8 cellular contexts compared by ENCODE assay signal in genomic region chr3:142447852-142448315, GRCh38. TPM values are rescaled to one million over a fixed set of nuclear protein-coding genes. Genes with fewer than 3 reads are reported as not detected.
DNase-seq lines count a peak whose midpoint lies in the region; ATAC-seq lines count a peak whose summit lies in the region.

TSS of gene XRN1 (minus strand) at chr3:142448037. CDS start at chr3:142447944, 93 bp downstream.

- H3K4me3 Mint-ChIP-seq in IgD-negative memory B cell = peak within 1 kb of the TSS; percentile 98 to 99 (median 99)

- DNase-seq in DMS 273 treated with DMSO at 0.1 percent for 48 hours (lab: John Stamatoyannopoulos, UW) (peak; percentile 87), OCI-M1 (lab: John Stamatoyannopoulos, UW) (peak; percentile 97), activated T-cell treated with anti-CD3 and anti-CD28 coated beads for 24 hours (ENCODE audit: low read depth) (peak; percentile 90), epidermal melanocyte (ENCODE audit: insufficient read length, low spot score) (peak; percentile 95), middle frontal gyrus (ENCODE audit: extremely low spot score, low spot score) (peak; percentile 89)
- peak; percentile 84 to 90 for DNase-seq in stimulated activated CD8-positive, alpha-beta memory T cell treated with anti-CD3 and anti-CD28 coated beads, Interleukin-2, amount 100 ng/mL, for 1 hour (ENCODE audit: low read depth in 2 of 2)

- peak within 1 kb of the TSS; percentile 97 to 100 (median 99) for H3K27ac Mint-ChIP-seq in IgD-negative memory B cell

- ATAC-seq in GM21528 (IDR thresholded peaks at IDR 0.05; ENCODE audit: low FRiP score, unreplicated experiment) = peak; percentile 80

- H3K36me3 Mint-ChIP-seq in IgD-negative memory B cell = no peaks in the 10 kb centered on the region

- H3K27me3 Mint-ChIP-seq in IgD-negative memory B cell = no peaks in the 10 kb centered on the region

- no peaks in the 10 kb centered on the region for H3K9me3 Mint-ChIP-seq in IgD-negative memory B cell

- peaks cover 31 to 39% (median 32%) of the 10 kb centered on the region in 3 donors for H3K4me1 Mint-ChIP-seq in IgD-negative memory B cell

RNA-seq across cellular contexts. Expression of gene XRN1, which starts in this region (rescaled TPM):
- 46.1 TPM for polyA plus RNA-seq in IgD-negative memory B cell

Comparison
In these comparisons a context has a peak if more than half of its experiments do, and no peak if none do; other contexts are left out.
1. Peak in every context shown above with its lines: DNase-seq and ATAC-seq.